Comparison of ENCODE assay signal across 8 cellular contexts in genomic region chr3:49005998-49006397, GRCh38. TPM values are rescaled to one million over a fixed set of nuclear protein-coding genes. Genes with fewer than 3 reads are reported as not detected.
DNase-seq lines count a peak whose midpoint lies in the region; ATAC-seq and TF ChIP-seq lines count a peak whose summit lies in the region.

No MANE protein-coding gene starts in this region.

- peak overlapping the region in 6 of 8 donors; percentile 89 to 100 (median 99) for H3K27ac Mint-ChIP-seq in CD8-positive, alpha-beta memory T cell
- no peak overlapping the region for H3K27ac Mint-ChIP-seq in endodermal cell

- no peaks in the 10 kb centered on the region for H3K36me3 ChIP-seq in CD8-positive, alpha-beta memory T cell (ENCODE audit: insufficient read depth, low read length)
- H3K36me3 ChIP-seq in OCI-LY1 (ENCODE audit: insufficient read depth, low read length) (no peaks in the 10 kb centered on the region), endodermal cell (ENCODE audit: control insufficient read depth, insufficient read depth, low read length) (peaks cover 6% of the 10 kb centered on the region), psoas muscle (ENCODE audit: insufficient read depth in 1 of 2, low read depth in 1 of 2) (peaks cover 0 to 3% of the 10 kb centered on the region in 2 donors)

- H3F3A ChIP-seq in OCI-LY1 (ENCODE audit: insufficient read depth, low read length) = no peaks in the 10 kb centered on the region

- H3K27me3 ChIP-seq in CD8-positive, alpha-beta memory T cell (ENCODE audit: insufficient read depth, low read length, poor library complexity, severe bottlenecking) = no peaks in the 10 kb centered on the region
- H3K27me3 ChIP-seq in OCI-LY1 (ENCODE audit: insufficient read depth, low read length) = no peaks in the 10 kb centered on the region
- peaks cover 52% of the 10 kb centered on the region for H3K27me3 ChIP-seq in endodermal cell (ENCODE audit: control insufficient read depth, insufficient read depth, low read length, poor library complexity, severe bottlenecking)
- no peaks in the 10 kb centered on the region for H3K27me3 ChIP-seq in psoas muscle (ENCODE audit: insufficient read depth in 3 of 3, low read length in 2 of 3)

- H3K4me1 Mint-ChIP-seq in CD8-positive, alpha-beta memory T cell = peaks cover 22 to 32% (median 31%) of the 10 kb centered on the region in 3 donors
- peaks cover 20% of the 10 kb centered on the region for H3K4me1 Mint-ChIP-seq in endodermal cell

- H3K9me2 ChIP-seq in OCI-LY1 (ENCODE audit: low read depth, low read length) = no peaks in the 10 kb centered on the region

- peaks cover 0 to 18% (median 1%) of the 10 kb centered on the region in 3 donors for H3K36me3 Mint-ChIP-seq in CD8-positive, alpha-beta memory T cell
- peaks cover 9% of the 10 kb centered on the region for H3K36me3 Mint-ChIP-seq in endodermal cell (ENCODE audit: low read depth)

- H3K27me3 Mint-ChIP-seq in CD8-positive, alpha-beta memory T cell = peaks cover 0 to 3% of the 10 kb centered on the region in 2 donors
- H3K27me3 Mint-ChIP-seq in endodermal cell (ENCODE audit: insufficient read depth) = peaks cover 55% of the 10 kb centered on the region

- intact Hi-C loops in psoas muscle (cut with DNase I) = no loop called here

- CTCF ChIA-PET in CD8-positive, alpha-beta memory T cell (lab: Charles Lee) = interaction anchor here (1.4 to 10.1 kb wide), 3 partner anchors 11 to 18 kb away, joined by 9 to 121 read pairs (median 109); partner anchors contain the start of genes NDUFAF3 and P4HTM

- H4K20me1 ChIP-seq in OCI-LY1 (ENCODE audit: insufficient read depth, low read length) = no peaks in the 10 kb centered on the region

- H3K4me2 ChIP-seq in OCI-LY1 (ENCODE audit: low read length) = peak overlapping the region; percentile 77

- H3K9ac ChIP-seq in OCI-LY1 (ENCODE audit: low read length) (peak overlapping the region; percentile 91), endodermal cell (ENCODE audit: extremely low read depth, low read length, poor library complexity, severe bottlenecking) (no peak overlapping the region)

- H2AFZ ChIP-seq in OCI-LY1 (ENCODE audit: low read length) = no peak overlapping the region

- H3K9me3 Mint-ChIP-seq in CD8-positive, alpha-beta memory T cell = no peaks in the 10 kb centered on the region
- no peaks in the 10 kb centered on the region for H3K9me3 Mint-ChIP-seq in endodermal cell

- no peaks in the 10 kb centered on the region for H3K79me2 ChIP-seq in OCI-LY1 (ENCODE audit: insufficient read depth, low read length)

- DNase-seq in CD8-positive, alpha-beta memory T cell = no peak
- DNase-seq in endodermal cell (no peak), psoas muscle (no peak), DMS114 treated with DMSO at 0.1 percent for 48 hours (lab: John Stamatoyannopoulos, UW; ENCODE audit: unreplicated experiment) (no peak), midbrain (lab: John Stamatoyannopoulos, UW) (no peak), NCI-H187 (lab: John Stamatoyannopoulos, UW) (no peak), NCI-H1105 treated with DMSO at 0.1 percent for 48 hours (lab: John Stamatoyannopoulos, UW) (no peak)

- peak overlapping the region; percentile 98 for H3K4me3 ChIP-seq in CD8-positive, alpha-beta memory T cell (ENCODE audit: low read length)
- peak overlapping the region; percentile 75 for H3K4me3 ChIP-seq in OCI-LY1 (ENCODE audit: low read depth, low read length, poor library complexity, severe bottlenecking)
- H3K4me3 ChIP-seq in endodermal cell (ENCODE audit: low read length) = peak overlapping the region; percentile 87
- H3K4me3 ChIP-seq in psoas muscle = peak overlapping the region; percentile 87

- H3K9me3 ChIP-seq in CD8-positive, alpha-beta memory T cell (ENCODE audit: low read length) = no peaks in the 10 kb centered on the region
- H3K9me3 ChIP-seq in OCI-LY1 (ENCODE audit: low read length) = no peaks in the 10 kb centered on the region
- no peaks in the 10 kb centered on the region for H3K9me3 ChIP-seq in endodermal cell (ENCODE audit: control insufficient read depth, low read length)
- no peaks in the 10 kb centered on the region for H3K9me3 ChIP-seq in psoas muscle

- peak overlapping the region in 6 of 7 donors; percentile 89 to 100 (median 98) for H3K4me3 Mint-ChIP-seq in CD8-positive, alpha-beta memory T cell
- H3K4me3 Mint-ChIP-seq in endodermal cell = peak overlapping the region; percentile 97

- peaks cover 14% of the 10 kb centered on the region for H3K4me1 ChIP-seq in CD8-positive, alpha-beta memory T cell (ENCODE audit: insufficient read depth, low read length)
- peaks cover 17% of the 10 kb centered on the region for H3K4me1 ChIP-seq in OCI-LY1 (ENCODE audit: insufficient read depth, low read length, severe bottlenecking)
- peaks cover 10% of the 10 kb centered on the region for H3K4me1 ChIP-seq in endodermal cell (ENCODE audit: control insufficient read depth, insufficient read depth, low read length)
- H3K4me1 ChIP-seq in psoas muscle = peaks cover 17% of the 10 kb centered on the region

- no peak for ATAC-seq in psoas muscle

- POLR2A ChIA-PET in CD8-positive, alpha-beta memory T cell (lab: Charles Lee) = interaction anchor here (0.5 to 4.7 kb wide), 6 partner anchors 12 to 337 kb away, joined by 3 to 79 read pairs (median 26); partner anchors contain the start of genes DALRD3, NDUFAF3 and P4HTM

- WGBS in endodermal cell (ENCODE audit: insufficient coverage in 1 of 2, insufficient read length in 1 of 2), 2 experiments = 85 to 96% methylated on average over 5 of the region's 5 CpGs
- 87 to 95% (median 93%) methylated on average over 5 of the region's 5 CpGs for WGBS in psoas muscle, 3 donors

- TF ChIP-seq CTCF in OCI-LY1 (IDR thresholded peaks at IDR 0.05; ENCODE audit: low read length) = no peak
- TF ChIP-seq CTCF in endodermal cell (conservative IDR thresholded peaks at IDR 0.05) = no peak
- no peak for TF ChIP-seq CTCF in psoas muscle (IDR thresholded peaks at IDR 0.05)

- H3K27ac ChIP-seq in CD8-positive, alpha-beta memory T cell (ENCODE audit: low read depth, low read length) = peak overlapping the region; percentile 88
- H3K27ac ChIP-seq in OCI-LY1 (ENCODE audit: low read depth, low read length, poor library complexity, severe bottlenecking) (no peak overlapping the region), endodermal cell (ENCODE audit: low read depth, low read length) (no peak overlapping the region), psoas muscle (peak overlapping the region; percentile 95)

RNA-seq across cellular contexts. Expression of gene WDR6, which starts 1.2 kb away (rescaled TPM):
- 100 to 1,000 TPM; 158 to 167 TPM for total RNA-seq in CD8-positive, alpha-beta memory T cell
- polyA plus RNA-seq in CD8-positive, alpha-beta memory T cell = 82.9 TPM
- total RNA-seq in endodermal cell = 100 to 1,000 TPM; 106 to 166 TPM
- 171 TPM for polyA plus RNA-seq in endodermal cell (2013, experiment 1 of 2)
- polyA plus RNA-seq in endodermal cell (2013, experiment 2 of 2) = 134 TPM
- total RNA-seq in psoas muscle = 10 to 100 TPM; 55.1 to 65.7 (median 59.6) TPM
- polyA plus RNA-seq in psoas muscle = 10 to 100 TPM; 30.5 to 49.5 (median 46.9) TPM

RNA-seq across cellular contexts. Expression of gene DALRD3, which starts 12.4 kb away (rescaled TPM):
- total RNA-seq in CD8-positive, alpha-beta memory T cell = 10 to 100 TPM; 27.9 to 31.7 TPM
- 24.4 TPM for polyA plus RNA-seq in CD8-positive, alpha-beta memory T cell
- total RNA-seq in endodermal cell = 10 to 100 TPM; 40.8 to 41.9 TPM
- 47.1 TPM for polyA plus RNA-seq in endodermal cell (2013, experiment 1 of 2)
- 38.8 TPM for polyA plus RNA-seq in endodermal cell (2013, experiment 2 of 2)
- total RNA-seq in psoas muscle = 10 to 100 TPM in 1 of 4 donors, 1 to 10 TPM in 3; 7.5 to 10.4 (median 9.1) TPM
- 10 to 100 TPM; 11.0 to 19.9 (median 13.4) TPM for polyA plus RNA-seq in psoas muscle

RNA-seq across cellular contexts. Expression of gene NDUFAF3, which starts 15.9 kb away (rescaled TPM):
- 10 to 100 TPM; 86.3 to 88.8 TPM for total RNA-seq in CD8-positive, alpha-beta memory T cell
- polyA plus RNA-seq in CD8-positive, alpha-beta memory T cell = 217 TPM
- total RNA-seq in endodermal cell (10 to 100 TPM; 32.9 to 39.1 TPM), psoas muscle (100 to 1,000 TPM; 100 to 150 (median 112) TPM)
- 54.3 TPM for polyA plus RNA-seq in endodermal cell (2013, experiment 1 of 2)
- polyA plus RNA-seq in endodermal cell (2013, experiment 2 of 2) = 50.4 TPM
- 10 to 100 TPM; 60.6 to 98.8 (median 85.7) TPM for polyA plus RNA-seq in psoas muscle

RNA-seq across cellular contexts. Expression of gene P4HTM, which starts 16.0 kb away (rescaled TPM):
- total RNA-seq in CD8-positive, alpha-beta memory T cell = 10 to 100 TPM; 28.6 to 33.0 TPM
- polyA plus RNA-seq in CD8-positive, alpha-beta memory T cell = 35.0 TPM
- total RNA-seq in endodermal cell (10 to 100 TPM; 12.4 to 17.6 TPM), psoas muscle (10 to 100 TPM; 11.1 to 17.0 (median 13.7) TPM)
- polyA plus RNA-seq in endodermal cell (2013, experiment 1 of 2) = 26.5 TPM
- polyA plus RNA-seq in endodermal cell (2013, experiment 2 of 2) = 19.4 TPM
- polyA plus RNA-seq in psoas muscle = 1 to 10 TPM; 4.1 to 8.7 (median 8.5) TPM

RNA-seq across cellular contexts. Expression of gene IMPDH2, which starts 23.2 kb away (rescaled TPM):
- 100 to 1,000 TPM; 448 to 457 TPM for total RNA-seq in CD8-positive, alpha-beta memory T cell
- 76.1 TPM for polyA plus RNA-seq in CD8-positive, alpha-beta memory T cell
- 100 to 1,000 TPM; 180 to 195 TPM for total RNA-seq in endodermal cell
- 242 TPM for polyA plus RNA-seq in endodermal cell (2013, experiment 1 of 2)
- 211 TPM for polyA plus RNA-seq in endodermal cell (2013, experiment 2 of 2)
- 100 to 1,000 TPM in 3 of 4 donors, 10 to 100 TPM in 1; 82.8 to 259 (median 209) TPM for total RNA-seq in psoas muscle
- 100 to 1,000 TPM; 102 to 397 (median 233) TPM for polyA plus RNA-seq in psoas muscle

Comparison
In these comparisons a context has a peak if more than half of its experiments do, and no peak if none do; other contexts are left out.
1. H3K27ac ChIP-seq: peak in CD8-positive, alpha-beta memory T cell (single experiment) and psoas muscle (single experiment); none in OCI-LY1 (single experiment) and endodermal cell (single experiment).
2. Peak in every context shown above with its lines, with median percentiles within 50 percentile points of each other: H3K4me3 ChIP-seq.